ENCODE assay signal across 19 cellular contexts in the genomic region with DNA sequence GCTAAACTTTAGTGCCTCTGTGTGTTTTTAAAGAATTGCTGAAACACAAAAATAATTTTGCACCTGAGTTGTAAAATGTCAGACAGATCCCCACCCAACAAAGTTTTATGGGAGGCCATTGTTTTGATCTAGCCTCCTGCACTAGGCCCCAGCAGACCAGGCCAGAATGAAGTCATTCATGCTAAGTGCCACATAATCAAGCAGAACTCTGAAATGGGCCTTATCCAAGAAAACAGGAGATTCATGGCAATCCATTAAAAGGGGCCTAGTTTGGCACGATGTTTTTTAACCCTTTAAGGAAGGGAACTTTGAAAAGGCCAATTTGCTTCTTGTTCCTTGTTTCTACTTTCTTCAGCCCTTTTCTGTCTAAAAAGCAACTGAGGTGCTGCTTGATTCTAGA.
A peak's percentile ranks its signal among the peaks of the same experiment; 100 is the strongest.
DNase-seq lines count a peak whose midpoint lies in the region; ATAC-seq, FAIRE-seq and TF ChIP-seq lines count a peak whose summit lies in the region.
"Had no signal": no experiment of that assay in that cellular context is flagged by ENCODE, and none has a peak within 500 bp of the region (broad histone marks: within the 10 kb centered on the region; RNA-seq: fewer than 3 reads in every experiment).

No MANE protein-coding gene starts in this region.

- no peak overlapping the region for H3K27ac Mint-ChIP-seq in astrocyte (ENCODE audit: unreplicated experiment)
- H3K27ac Mint-ChIP-seq: B cell, CD14-positive monocyte had no signal

- peak; percentile 25 for DNase-seq in HEK293T (ENCODE audit: extremely low spot score)
- peak; percentile 3 for DNase-seq in astrocyte (ENCODE audit: low read depth)
- peak; percentile 69 for DNase-seq in islet precursor cell
- DNase-seq in ecto neural progenitor cell (ENCODE audit: low spot score): no peak
- DNase-seq in NCI-H524 (lab: John Stamatoyannopoulos, UW): no peak
- DNase-seq in testis: no peak
- DNase-seq: EL, GF-D8, NCI-H1092, NCI-H1436, NCI-H1930 had no signal

- H3K27me3 Mint-ChIP-seq in astrocyte (ENCODE audit: low read depth, unreplicated experiment): no peaks in the 10 kb centered on the region
- H3K27me3 Mint-ChIP-seq: B cell had no signal

- H3K9ac ChIP-seq in astrocyte (ENCODE audit: low read length) (no peak overlapping the region), mucosa of rectum (ENCODE audit: low read depth in 1 of 2, low read length in 2 of 2) (no peak overlapping the region)

- CTCF ChIA-PET in HEK293T (lab: Yijun Ruan, JAX): no interaction called here

- no peak for TF ChIP-seq POLR2A in testis (IDR thresholded peaks at IDR 0.05)

- no peak overlapping the region for H3K4me3 Mint-ChIP-seq in astrocyte (ENCODE audit: unreplicated experiment)
- H3K4me3 Mint-ChIP-seq: B cell, CD14-positive monocyte had no signal

- no peaks in the 10 kb centered on the region for H4K20me1 ChIP-seq in astrocyte (ENCODE audit: insufficient read depth, low read length)

- no peaks in the 10 kb centered on the region for H3K4me1 ChIP-seq in astrocyte (ENCODE audit: insufficient read depth, low read length)
- H3K4me1 ChIP-seq in mucosa of rectum (ENCODE audit: control insufficient read depth in 2 of 2, insufficient read depth in 2 of 2, low read length in 2 of 2): peaks cover 7 to 11% of the 10 kb centered on the region in 2 donors
- H3K4me1 ChIP-seq in testis: no peaks in the 10 kb centered on the region

- no peaks in the 10 kb centered on the region for H3K9me3 Mint-ChIP-seq in astrocyte (ENCODE audit: unreplicated experiment)

- TF ChIP-seq CTCF in astrocyte (IDR thresholded peaks at IDR 0.05; ENCODE audit: insufficient read depth, low read depth, low read length): no peak
- no peak for TF ChIP-seq CTCF in testis (IDR thresholded peaks at IDR 0.05)

- H3K4me1 Mint-ChIP-seq in astrocyte (ENCODE audit: low read depth, unreplicated experiment): no peaks in the 10 kb centered on the region

- no peaks in the 10 kb centered on the region for H3K79me2 ChIP-seq in astrocyte (ENCODE audit: insufficient read depth, low read length)

- no peaks in the 10 kb centered on the region for H3K27me3 ChIP-seq in astrocyte (ENCODE audit: insufficient read depth, low read length)
- no peaks in the 10 kb centered on the region for H3K27me3 ChIP-seq in mucosa of rectum (ENCODE audit: control insufficient read depth in 2 of 2, insufficient read depth in 2 of 2, low read length in 2 of 2)
- H3K27me3 ChIP-seq in testis: no peaks in the 10 kb centered on the region

- intact Hi-C loops in testis (cut with DNase I; ENCODE audit: low total_unique reads): no loop called here

- FAIRE-seq in astrocyte (lab: Jason Lieb, UNC): no peak
- FAIRE-seq: A204.1, D721Med, K562 had no signal

- no peak overlapping the region for H3K4me2 ChIP-seq in astrocyte (ENCODE audit: low read length)

- H3K36me3 ChIP-seq in astrocyte (ENCODE audit: insufficient read depth, low read length) (peaks cover 3% of the 10 kb centered on the region), mucosa of rectum (ENCODE audit: control insufficient read depth in 2 of 2, insufficient read depth in 2 of 2, low read length in 2 of 2) (peaks cover 0 to 4% of the 10 kb centered on the region in 2 donors), testis (ENCODE audit: low read depth, missing control alignments) (no peaks in the 10 kb centered on the region)

- no peak for ATAC-seq in GM21619 (IDR thresholded peaks at IDR 0.05; ENCODE audit: unreplicated experiment)
- ATAC-seq: K562, Panc1 had no signal

- no peaks in the 10 kb centered on the region for H3K9me3 ChIP-seq in astrocyte (ENCODE audit: insufficient read depth, low read depth, low read length)
- no peaks in the 10 kb centered on the region for H3K9me3 ChIP-seq in mucosa of rectum (ENCODE audit: control insufficient read depth in 2 of 2, low read length in 2 of 2)
- H3K9me3 ChIP-seq in testis: no peaks in the 10 kb centered on the region

- peaks cover 13% of the 10 kb centered on the region for H3K36me3 Mint-ChIP-seq in astrocyte (ENCODE audit: low read depth, unreplicated experiment)

- H2AFZ ChIP-seq in astrocyte (ENCODE audit: low read depth, low read length): no peak overlapping the region

- H3K27ac ChIP-seq in astrocyte (ENCODE audit: low read depth, low read length) (no peak overlapping the region), mucosa of rectum (ENCODE audit: low read depth in 2 of 2, low read length in 2 of 2) (peak overlapping the region; percentile 40 to 61), testis (no peak overlapping the region)

- WGBS in testis, 2 donors: 26 to 33% methylated on average over 1 of the region's 1 CpG

- POLR2A ChIA-PET in HEK293T (lab: Yijun Ruan, JAX): no interaction called here

- H3K4me3 ChIP-seq in astrocyte (ENCODE audit: insufficient read depth, low read depth, low read length): no peak overlapping the region
- H3K4me3 ChIP-seq in mucosa of rectum (ENCODE audit: low read length in 2 of 2): no peak overlapping the region
- H3K4me3 ChIP-seq in testis: no peak overlapping the region
- H3K4me3 ChIP-seq: K562 had no signal

TF ChIP-seq in HEK293T, 16 proteins besides CTCF, POLR2A, EP300 and RAD21:
- no peak for TF ChIP-seq BHLHE40 (IDR thresholded peaks at IDR 0.05; ENCODE audit: borderline replicate concordance)
- TF ChIP-seq FOXA1 (IDR thresholded peaks at IDR 0.05): no peak
- peak; percentile 40; the same call in 1 of the 2 replicates for TF ChIP-seq PKNOX1 (IDR thresholded peaks at IDR 0.05)
- TF ChIP-seq L3MBTL2 (conservative IDR thresholded peaks at IDR 0.05): no peak
- no peak for TF ChIP-seq TARDBP (IDR thresholded peaks at IDR 0.05)

Comparison
In these comparisons a context has a peak if more than half of its experiments do, and no peak if none do; other contexts are left out.
1. DNase-seq: peak in HEK293T (single experiment), astrocyte (single experiment) and islet precursor cell (single experiment); none in ecto neural progenitor cell (single experiment), NCI-H524 (0 of 2) and testis (single experiment).
2. H3K27ac ChIP-seq: peak in mucosa of rectum (2 of 2); none in astrocyte (single experiment) and testis (0 of 2).